ENCODE assay signal across 12 cellular contexts in genomic region chr18:11986061-11986460, GRCh38.
"Had no signal": no experiment of that assay in that cellular context is flagged by ENCODE, and none has a peak within 500 bp of the region (broad histone marks: within the 10 kb centered on the region; RNA-seq: fewer than 3 reads in every experiment).

No MANE protein-coding gene starts in this region.

- H3K36me3 ChIP-seq: brain microvascular endothelial cell, tibial artery, uterus had no signal

- H3K4me3 ChIP-seq: tibial artery, uterus had no signal

- H3K4me3 Mint-ChIP-seq: activated CD4-positive, alpha-beta memory T cell treated with anti-CD3 and anti-CD28 coated beads, Interleukin-2, amount 10 ng/mL, durations not matched to agents 7 days and 5 days; activated naive CD8-positive, alpha-beta T cell had no signal

- H3K27ac ChIP-seq: brain microvascular endothelial cell, tibial artery, uterus had no signal

- H3K9me3 Mint-ChIP-seq: activated CD4-positive, alpha-beta memory T cell treated with anti-CD3 and anti-CD28 coated beads, Interleukin-2, amount 10 ng/mL, durations not matched to agents 7 days and 5 days had no signal

- H3K27me3 Mint-ChIP-seq: activated naive CD8-positive, alpha-beta T cell had no signal

- DNase-seq: activated CD4-positive, alpha-beta memory T cell treated with anti-CD3 and anti-CD28 coated beads, Interleukin-2, amount 10 ng/mL, durations not matched to agents 7 days and 5 days; activated CD4-positive, alpha-beta T cell treated with anti-CD3 and anti-CD28 coated beads for 4 hours; activated gamma-delta T cell treated with Interleukin-2 at 50 U/mL for 16 hours; activated T-cell treated with anti-CD3 and anti-CD28 coated beads, Interleukin-2, amount 50 U/mL, for 48 hours; brain microvascular endothelial cell; cerebellar nuclear complex; stimulated activated CD4-positive, alpha-beta T cell treated with anti-CD3 and anti-CD28 coated beads, Interleukin-4, amount 100 ng/mL, for 24 hours; stimulated activated naive CD4-positive, alpha-beta T cell; T-helper 2 cell; uterus had no signal

- H3K4me1 ChIP-seq: uterus had no signal

- H3K27ac Mint-ChIP-seq: activated CD4-positive, alpha-beta memory T cell treated with anti-CD3 and anti-CD28 coated beads, Interleukin-2, amount 10 ng/mL, durations not matched to agents 7 days and 5 days; activated naive CD8-positive, alpha-beta T cell had no signal

- H3K9me3 ChIP-seq: tibial artery, uterus had no signal

- H3K36me3 Mint-ChIP-seq: activated naive CD8-positive, alpha-beta T cell had no signal

- H3K27me3 ChIP-seq: brain microvascular endothelial cell, tibial artery, uterus had no signal
